13 cellular contexts compared by ENCODE assay signal in the genomic region with DNA sequence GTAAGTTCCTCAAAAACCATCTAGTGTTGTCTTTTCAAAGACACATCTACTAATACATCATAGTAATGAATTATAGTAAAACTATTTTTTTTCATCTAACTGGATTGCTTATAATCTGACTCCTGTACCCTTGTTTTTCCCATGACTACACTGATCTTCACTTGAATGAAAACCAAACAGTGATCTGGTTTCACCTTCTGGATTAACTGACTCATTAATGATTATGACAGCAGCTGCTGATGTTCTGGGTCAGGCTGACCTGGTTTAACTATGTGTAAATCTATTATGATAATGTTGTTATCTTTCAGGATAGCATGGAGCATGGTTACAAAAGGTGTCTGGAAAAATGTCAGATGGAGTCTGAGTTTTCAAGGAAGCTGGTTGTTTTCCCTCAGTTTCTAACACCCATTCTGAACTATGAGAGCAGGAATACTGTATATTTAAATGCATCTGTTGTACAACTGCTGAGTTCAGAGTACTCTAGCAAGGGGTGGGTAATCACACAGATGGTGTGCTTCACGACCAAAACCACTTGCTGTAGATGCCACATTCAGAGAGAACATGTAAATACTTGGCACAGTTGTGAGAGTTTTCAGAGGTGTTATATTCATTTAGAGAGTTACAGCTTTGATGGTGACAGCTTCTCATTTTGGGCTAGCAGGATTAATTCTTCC.
DNase-seq lines count a peak whose midpoint lies in the region; ATAC-seq and TF ChIP-seq lines count a peak whose summit lies in the region.
"Had no signal": no experiment of that assay in that cellular context is flagged by ENCODE, and none has a peak within 500 bp of the region (broad histone marks: within the 10 kb centered on the region; RNA-seq: fewer than 3 reads in every experiment).

No MANE protein-coding gene starts in this region.

- no peak for TF ChIP-seq CTCF in GM12864 (IDR thresholded peaks at IDR 0.05; ENCODE audit: low read depth, low read length, missing control alignments)

- peak; percentile 8 for DNase-seq in GM12864 (ENCODE audit: low read depth)
- DNase-seq in epithelial cell of prostate (ENCODE audit: low read depth, low spot score): peak; percentile 43
- DNase-seq in NCI-H128 (lab: John Stamatoyannopoulos, UW; ENCODE audit: unreplicated experiment): no peak
- no peak for DNase-seq in stimulated activated CD4-positive, alpha-beta T cell treated with anti-CD3 and anti-CD28 coated beads, Interleukin-4, amount 100 ng/mL, for 1 hour
- DNase-seq: islet precursor cell; stimulated activated naive CD4-positive, alpha-beta T cell had no signal

- H3K4me3 ChIP-seq in GM12864 (ENCODE audit: low read depth, low read length): no peak overlapping the region
- H3K4me3 ChIP-seq: K562, right atrium auricular region, SK-N-MC had no signal

- no peak overlapping the region for H3K27ac ChIP-seq in epithelial cell of prostate
- H3K27ac ChIP-seq: right atrium auricular region, SK-N-MC had no signal

- ATAC-seq in GM19468 (IDR thresholded peaks at IDR 0.05; ENCODE audit: extremely low read depth, unreplicated experiment) (peak; percentile 28), HG03521 (IDR thresholded peaks at IDR 0.05; ENCODE audit: unreplicated experiment) (peak; percentile 67), HG03460 (IDR thresholded peaks at IDR 0.05; ENCODE audit: unreplicated experiment) (no peak), GM21360 (IDR thresholded peaks at IDR 0.05; ENCODE audit: unreplicated experiment) (no peak)
- ATAC-seq: K562 had no signal

Comparison
In these comparisons a context has a peak if more than half of its experiments do, and no peak if none do; other contexts are left out.
1. DNase-seq: peak in GM12864 (single experiment) and epithelial cell of prostate (single experiment); none in NCI-H128 (single experiment) and stimulated activated CD4-positive, alpha-beta T cell treated with anti-CD3 and anti-CD28 coated beads, Interleukin-4, amount 100 ng/mL, for 1 hour (single experiment).
2. ATAC-seq: peak in GM19468 (single experiment) and HG03521 (single experiment); none in HG03460 (single experiment) and GM21360 (single experiment).